ENCODE assay signal across 17 cellular contexts in genomic region chr2:160225722-160226121, GRCh38. TPM values are rescaled to one million over a fixed set of nuclear protein-coding genes. Genes with fewer than 3 reads are reported as not detected.
DNase-seq lines count a peak whose midpoint lies in the region; ATAC-seq, FAIRE-seq and TF ChIP-seq lines count a peak whose summit lies in the region.
"Had no signal": no experiment of that assay in that cellular context is flagged by ENCODE, and none has a peak within 500 bp of the region (broad histone marks: within the 10 kb centered on the region; RNA-seq: fewer than 3 reads in every experiment).

No MANE protein-coding gene starts in this region.

- H3K9me3 ChIP-seq in prostate gland = no peaks in the 10 kb centered on the region
- no peaks in the 10 kb centered on the region for H3K9me3 ChIP-seq in right cardiac atrium (ENCODE audit: control insufficient read depth, low read length)

- WGBS in prostate gland = 48% methylated on average over 4 of the region's 4 CpGs
- 85% methylated on average over 4 of the region's 4 CpGs for WGBS in right cardiac atrium

- intact Hi-C loops in prostate gland (cut with DNase I) = no loop called here
- intact Hi-C loops in right cardiac atrium (cut with DNase I) = no loop called here

- TF ChIP-seq CTCF in RWPE1 (conservative IDR thresholded peaks at IDR 0.05; ENCODE audit: low read depth) = no peak
- no peak for TF ChIP-seq CTCF in prostate gland (IDR thresholded peaks at IDR 0.05)

- ATAC-seq in esophagus mucosa (peak; percentile 77), right cardiac atrium (no peak)
- ATAC-seq: activated CD4-positive, CD25-positive, alpha-beta regulatory T cell treated with anti-CD3 and anti-CD28 coated beads, Interleukin-2, amount 50 U/mL, for 24 hours had no signal

- H3K27me3 ChIP-seq in prostate gland (replicated peaks; ENCODE audit: insufficient read depth) (no peaks in the 10 kb centered on the region), right cardiac atrium (ENCODE audit: control insufficient read depth, insufficient read depth) (no peaks in the 10 kb centered on the region)

- POLR2A ChIA-PET in RWPE1 (lab: Yijun Ruan, JAX; ENCODE audit: low non-redundant PET) = no interaction called here

- H3K27ac ChIP-seq in RWPE1 (peak overlapping the region; percentile 71), prostate gland (peak overlapping the region in 1 of 2 donors; percentile 33), right cardiac atrium (ENCODE audit: low read length) (no peak overlapping the region)

- no peaks in the 10 kb centered on the region for H3K36me3 ChIP-seq in prostate gland

- FAIRE-seq in GM12891 (lab: Jason Lieb, UNC) = no peak
- FAIRE-seq: D721Med had no signal

- CTCF ChIA-PET in RWPE1 (lab: Yijun Ruan, JAX) = no interaction called here

- peak; percentile 30 for DNase-seq in COR-L47 (lab: John Stamatoyannopoulos, UW)
- DNase-seq in RWPE1 (ENCODE audit: low spot score) = no peak
- DNase-seq in prostate gland (ENCODE audit: low spot score) = peak; percentile 78
- no peak for DNase-seq in GF-D8 (lab: John Stamatoyannopoulos, UW)
- no peak for DNase-seq in GM12891 (ENCODE audit: insufficient read length, low spot score)
- DNase-seq in cerebellum (ENCODE audit: low spot score) = no peak
- DNase-seq in right cardiac atrium = no peak
- DNase-seq: endodermal cell; KG1; NCI-H1436 treated with DMSO at 0.1 percent for 48 hours; NCI-H524; stimulated activated CD4-positive, alpha-beta T cell treated with anti-CD3 and anti-CD28 coated beads, Interleukin-2, amount 100 ng/mL, for 24 hours; T-helper 2 cell had no signal

- TF ChIP-seq POLR2A in prostate gland (IDR thresholded peaks at IDR 0.05) (no peak), GM12891 (IDR thresholded peaks at IDR 0.05; ENCODE audit: low read depth, low read length) (no peak)

- no peaks in the 10 kb centered on the region for H3K4me1 ChIP-seq in prostate gland (replicated peaks)
- peaks cover 5% of the 10 kb centered on the region for H3K4me1 ChIP-seq in right cardiac atrium (ENCODE audit: control insufficient read depth, insufficient read depth, low read length)

- H3K4me3 ChIP-seq in prostate gland (no peak overlapping the region), right cardiac atrium (ENCODE audit: low read length) (no peak overlapping the region)

TF ChIP-seq in GM12891, 5 proteins besides CTCF, POLR2A, EP300 and RAD21:
- TF ChIP-seq POU2F2 (IDR thresholded peaks at IDR 0.05; ENCODE audit: low read depth, low read length) = no peak
- TF ChIP-seq PAX5 (IDR thresholded peaks at IDR 0.05; ENCODE audit: insufficient read depth, low read length, severe bottlenecking) = no peak
- no peak for TF ChIP-seq TAF1 (IDR thresholded peaks at IDR 0.05; ENCODE audit: low read depth, low read length)
- no peak for TF ChIP-seq POLR2AphosphoS5 (IDR thresholded peaks at IDR 0.05; ENCODE audit: low read depth, low read length)
- no peak for TF ChIP-seq SPI1 (IDR thresholded peaks at IDR 0.05; ENCODE audit: low read depth, low read length)

RNA-seq across cellular contexts. Expression of gene ITGB6, which starts 25.6 kb away (rescaled TPM):
- total RNA-seq in esophagus mucosa (24.2 TPM), prostate gland (10 to 100 TPM in 1 of 2 donors, 1 to 10 TPM in 1; 7.3 to 12.3 TPM), cerebellum (0.27 TPM), right cardiac atrium (1 to 10 TPM; 1.1 to 2.2 (median 1.5) TPM)
- polyA plus RNA-seq in GM12891 (2012; ENCODE audit: low read depth, missing spikeins) = not detected
- polyA plus RNA-seq in right cardiac atrium = 0.32 TPM
- polyA plus RNA-seq: AG04450 had no signal

Comparison
In these comparisons a context has a peak if more than half of its experiments do, and no peak if none do; other contexts are left out.
1. DNase-seq: peak in COR-L47 (single experiment) and prostate gland (single experiment); none in RWPE1 (single experiment), GF-D8 (single experiment), GM12891 (single experiment), cerebellum (single experiment) and right cardiac atrium (0 of 3).